ENCODE assay signal across 31 cellular contexts in genomic region chr19:46587861-46588260, GRCh38. TPM values are rescaled to one million over a fixed set of nuclear protein-coding genes. Genes with fewer than 3 reads are reported as not detected.
"Had no signal": no experiment of that assay in that cellular context is flagged by ENCODE, and none has a peak within 500 bp of the region (broad histone marks: within the 10 kb centered on the region; RNA-seq: fewer than 3 reads in every experiment).

No MANE protein-coding gene starts in this region.

- H3K27ac Mint-ChIP-seq: naive thymus-derived CD4-positive, alpha-beta T cell; natural killer cell; nephron; neural progenitor cell; progenitor cell of endocrine pancreas; stimulated activated effector memory CD8-positive, alpha-beta T cell treated with anti-CD3 and anti-CD28 coated beads, Interleukin-12 subunit alpha, Interleukin-12 subunit beta, amount 100 ng/mL, for 72 hours; stimulated activated naive CD8-positive, alpha-beta T cell treated with anti-CD3 and anti-CD28 coated beads, Interleukin-15, amount 100 ng/mL, for 72 hours had no signal

- H3K4me3 Mint-ChIP-seq: naive thymus-derived CD4-positive, alpha-beta T cell; natural killer cell; nephron; neural progenitor cell; stimulated activated effector memory CD8-positive, alpha-beta T cell treated with anti-CD3 and anti-CD28 coated beads, Interleukin-12 subunit alpha, Interleukin-12 subunit beta, amount 100 ng/mL, for 72 hours; stimulated activated naive CD8-positive, alpha-beta T cell treated with anti-CD3 and anti-CD28 coated beads, Interleukin-15, amount 100 ng/mL, for 72 hours had no signal

- H3K9me3 Mint-ChIP-seq: natural killer cell; nephron; neural progenitor cell; stimulated activated effector memory CD8-positive, alpha-beta T cell treated with anti-CD3 and anti-CD28 coated beads, Interleukin-12 subunit alpha, Interleukin-12 subunit beta, amount 100 ng/mL, for 72 hours; stimulated activated naive CD8-positive, alpha-beta T cell treated with anti-CD3 and anti-CD28 coated beads, Interleukin-15, amount 100 ng/mL, for 72 hours had no signal

- H3K4me2 ChIP-seq: neural progenitor cell had no signal

- H3K36me3 Mint-ChIP-seq: natural killer cell; neural progenitor cell; stimulated activated effector memory CD8-positive, alpha-beta T cell treated with anti-CD3 and anti-CD28 coated beads, Interleukin-12 subunit alpha, Interleukin-12 subunit beta, amount 100 ng/mL, for 72 hours had no signal

- H3K27me3 Mint-ChIP-seq: progenitor cell of endocrine pancreas; stimulated activated naive CD8-positive, alpha-beta T cell treated with anti-CD3 and anti-CD28 coated beads, Interleukin-15, amount 100 ng/mL, for 72 hours had no signal

- H3K79me2 ChIP-seq: parathyroid adenoma had no signal

- H3K27ac ChIP-seq: neural progenitor cell, ovary, parathyroid adenoma, psoas muscle, right lobe of liver, sigmoid colon, suprapubic skin, thoracic aorta, thyroid gland, tibial nerve, upper lobe of left lung, vagina had no signal

- ATAC-seq: naive thymus-derived CD4-positive, alpha-beta T cell; natural killer cell; psoas muscle; right cardiac atrium; right lobe of liver; stimulated activated effector memory CD8-positive, alpha-beta T cell treated with anti-CD3 and anti-CD28 coated beads, Interleukin-12 subunit alpha, Interleukin-12 subunit beta, amount 100 ng/mL, for 72 hours; stimulated activated naive CD8-positive, alpha-beta T cell treated with anti-CD3 and anti-CD28 coated beads, Interleukin-15, amount 100 ng/mL, for 72 hours; stimulated activated naive CD8-positive, alpha-beta T cell treated with anti-CD3 and anti-CD28 coated beads, Interleukin-15, Interleukin-2, amounts not matched to agents 100 U/mL and 50 U/mL, for 24 hours had no signal

- H3K27me3 ChIP-seq: ovary, right lobe of liver, sigmoid colon, suprapubic skin, thyroid gland, tibial nerve, upper lobe of left lung, vagina had no signal

- H3K36me3 ChIP-seq: neural progenitor cell, ovary, right lobe of liver, sigmoid colon, suprapubic skin, thoracic aorta, thyroid gland, tibial nerve, upper lobe of left lung, vagina had no signal

- DNase-seq: naive thymus-derived CD4-positive, alpha-beta T cell; natural killer cell; occipital lobe; ovary; posterior cingulate gyrus; psoas muscle; right cardiac atrium; sigmoid colon; small intestine; stimulated activated CD4-positive, alpha-beta T cell treated with anti-CD3 and anti-CD28 coated beads, Interleukin-15, amount 100 ng/mL, for 24 hours; stimulated activated CD4-positive, alpha-beta T cell treated with anti-CD3 and anti-CD28 coated beads, Interleukin-2, amount 100 ng/mL, for 24 hours; stimulated activated CD4-positive, alpha-beta T cell treated with anti-CD3 and anti-CD28 coated beads, Interleukin-2, amount 100 ng/mL, for 48 hours; stimulated activated CD4-positive, alpha-beta T cell treated with anti-CD3 and anti-CD28 coated beads, Interleukin-4, amount 100 ng/mL, for 24 hours; stimulated activated naive CD4-positive, alpha-beta T cell; stimulated activated naive CD8-positive, alpha-beta T cell treated with anti-CD3 and anti-CD28 coated beads, Interleukin-15, amount 100 ng/mL, for 72 hours; stimulated activated naive CD8-positive, alpha-beta T cell treated with anti-CD3 and anti-CD28 coated beads, Interleukin-15, Interleukin-2, amounts not matched to agents 100 U/mL and 50 U/mL, for 24 hours; substantia nigra; thyroid gland; trophoblast cell; upper lobe of left lung had no signal

- H3K9ac ChIP-seq: neural progenitor cell, parathyroid adenoma had no signal

- H3K4me1 ChIP-seq: neural progenitor cell, parathyroid adenoma, psoas muscle, right lobe of liver, sigmoid colon, suprapubic skin, thyroid gland, vagina had no signal

- H3K4me1 Mint-ChIP-seq: natural killer cell; nephron; neural progenitor cell; stimulated activated effector memory CD8-positive, alpha-beta T cell treated with anti-CD3 and anti-CD28 coated beads, Interleukin-12 subunit alpha, Interleukin-12 subunit beta, amount 100 ng/mL, for 72 hours had no signal

- H3K4me3 ChIP-seq: neural progenitor cell, ovary, psoas muscle, right lobe of liver, sigmoid colon, suprapubic skin, thoracic aorta, thyroid gland, tibial nerve, upper lobe of left lung, vagina had no signal

RNA-seq across cellular contexts. Expression of gene PTGIR, which starts 37.0 kb away (rescaled TPM):
- polyA plus RNA-seq: neural cell had no signal

RNA-seq across cellular contexts. Expression of gene GNG8, which starts 48.1 kb away (rescaled TPM):
- polyA plus RNA-seq: neural cell, ovary, psoas muscle, right cardiac atrium, sigmoid colon, small intestine had no signal
